In the genomic region with DNA sequence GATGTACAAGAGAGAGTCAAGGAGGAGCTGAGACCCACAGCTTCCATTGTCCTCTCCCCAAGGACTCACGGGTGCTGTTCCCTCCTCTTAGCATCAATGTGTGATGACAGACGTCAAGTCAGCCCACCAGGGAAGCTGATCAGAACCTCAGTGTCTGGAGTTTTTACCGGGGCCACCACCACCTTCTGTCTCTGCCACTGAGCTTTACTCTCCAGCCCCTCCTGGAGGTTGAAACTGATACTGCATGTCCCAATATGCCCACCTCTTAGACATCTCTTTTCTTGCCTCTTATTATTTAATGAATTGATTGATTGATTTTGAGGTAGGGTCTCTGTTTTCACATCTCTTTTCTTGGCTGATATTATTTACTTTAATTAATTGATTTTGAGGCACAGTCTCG, we compare ENCODE assay signal across 8 cellular contexts. TPM values are rescaled to one million over a fixed set of nuclear protein-coding genes. Genes with fewer than 3 reads are reported as not detected.
A peak's percentile ranks its signal among the peaks of the same experiment; 100 is the strongest.
DNase-seq lines count a peak whose midpoint lies in the region; ATAC-seq and TF ChIP-seq lines count a peak whose summit lies in the region.

No MANE protein-coding gene starts in this region.

- H3K9me3 Mint-ChIP-seq in osteocyte (ENCODE audit: unreplicated experiment), result no peaks in the 10 kb centered on the region

- H3K4me3 ChIP-seq in ovary, result no peak overlapping the region

- TF ChIP-seq CTCF in osteocyte (IDR thresholded peaks at IDR 0.05), result peak; percentile 70
- TF ChIP-seq CTCF in ovary (IDR thresholded peaks at IDR 0.05), result peak in 1 of 3 donors; percentile 38

- no peaks in the 10 kb centered on the region for H3K27me3 ChIP-seq in ovary

- H3K27ac Mint-ChIP-seq in osteocyte (ENCODE audit: unreplicated experiment), result no peak overlapping the region

- intact Hi-C loops in ovary (cut with DNase I), result no loop called here

- H3K36me3 Mint-ChIP-seq in osteocyte (ENCODE audit: unreplicated experiment), result no peaks in the 10 kb centered on the region

- no peak overlapping the region for H3K27ac ChIP-seq in ovary

- H3K4me3 Mint-ChIP-seq in osteocyte (ENCODE audit: unreplicated experiment), result no peak overlapping the region

- TF ChIP-seq POLR2A in ovary (IDR thresholded peaks at IDR 0.05), result no peak

- ATAC-seq in HG02885 (IDR thresholded peaks at IDR 0.05; ENCODE audit: poor library complexity, unreplicated experiment) (peak; percentile 46), esophagus mucosa (peak; percentile 71), GM19397 (IDR thresholded peaks at IDR 0.05; ENCODE audit: unreplicated experiment) (no peak)

- no peaks in the 10 kb centered on the region for H3K36me3 ChIP-seq in ovary

- H3K4me1 Mint-ChIP-seq in osteocyte (ENCODE audit: unreplicated experiment), result no peaks in the 10 kb centered on the region

- DNase-seq in DMS53 (lab: John Stamatoyannopoulos, UW), result peak; percentile 58
- peak; percentile 91 for DNase-seq in NOMO-1 treated with DMSO at 0.1 percent for 48 hours (lab: John Stamatoyannopoulos, UW; ENCODE audit: unreplicated experiment)
- peak; percentile 52 to 79 (median 61) for DNase-seq in activated CD8-positive, alpha-beta memory T cell treated with anti-CD3 and anti-CD28 coated beads for 48 hours (ENCODE audit: low read depth in 2 of 3, low spot score in 2 of 3)
- DNase-seq in osteocyte (ENCODE audit: extremely low spot score, unreplicated experiment), result peak; percentile 85
- DNase-seq in ovary, result no peak

- no peak for TF ChIP-seq EP300 in ovary (IDR thresholded peaks at IDR 0.05)

- H3K9me3 ChIP-seq in ovary, result no peaks in the 10 kb centered on the region

- no peaks in the 10 kb centered on the region for H3K27me3 Mint-ChIP-seq in osteocyte (ENCODE audit: unreplicated experiment)

- H3K4me1 ChIP-seq in ovary (ENCODE audit: insufficient read depth), result no peaks in the 10 kb centered on the region

- WGBS in ovary, 3 donors, result 27 to 37% (median 27%) methylated on average over 4 of the region's 4 CpGs

RNA-seq across cellular contexts. Expression of a gene that starts 10.3 kb away (rescaled TPM):
- total RNA-seq in esophagus mucosa (13.0 TPM), osteocyte (43.6 and 48.7 TPM in 2 replicates), ovary (10 to 100 TPM; 51.7 to 76.7 (median 63.3) TPM)
- 10 to 100 TPM; 15.4 to 78.1 TPM for polyA plus RNA-seq in ovary

RNA-seq across cellular contexts. Expression of a gene that starts 33.7 kb away (rescaled TPM):
- not detected for total RNA-seq in esophagus mucosa
- total RNA-seq in osteocyte, result not detected in 2 replicates
- total RNA-seq in ovary, result under 1 TPM in 4 of 7 donors, not detected in 3; 0.35 to 0.50 (median 0.39) TPM
- under 1 TPM in 1 of 2 donors, not detected in 1; 0.23 TPM for polyA plus RNA-seq in ovary

RNA-seq across cellular contexts. Expression of a gene that starts 44.1 kb away (rescaled TPM):
- total RNA-seq in esophagus mucosa (0.52 TPM), osteocyte (not detected in 2 replicates), ovary (1 to 10 TPM in 3 of 7 donors, under 1 TPM in 4; 0.48 to 1.3 (median 0.99) TPM)
- 1 to 10 TPM in 1 of 2 donors, under 1 TPM in 1; 0.54 to 1.4 TPM for polyA plus RNA-seq in ovary

Comparison
In these comparisons a context has a peak if more than half of its experiments do, and no peak if none do; other contexts are left out.
1. DNase-seq: peak in DMS53 (single experiment), NOMO-1 treated with DMSO at 0.1 percent for 48 hours (single experiment), activated CD8-positive, alpha-beta memory T cell treated with anti-CD3 and anti-CD28 coated beads for 48 hours (3 of 3) and osteocyte (single experiment); none in ovary (0 of 5).